26 cellular contexts compared by ENCODE assay signal in the genomic region with DNA sequence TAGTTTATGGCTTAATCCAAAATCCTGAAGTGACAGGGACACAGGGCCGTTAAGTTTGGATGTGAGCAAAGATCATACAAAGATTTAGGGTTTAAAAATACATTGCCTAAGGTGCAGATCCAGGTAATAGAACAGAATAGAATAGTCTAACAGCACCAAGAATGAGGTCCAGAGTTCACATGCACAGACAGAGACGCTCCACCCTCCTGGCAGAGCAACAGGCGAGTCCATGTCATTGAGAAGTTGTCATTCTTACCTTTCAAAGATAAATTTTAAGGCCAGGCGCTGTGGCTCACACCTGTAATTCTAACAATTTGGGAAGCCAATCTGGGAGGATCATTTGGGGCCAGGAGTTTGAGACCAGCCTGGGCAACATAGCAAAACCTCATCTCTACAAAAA.
"Had no signal": no experiment of that assay in that cellular context is flagged by ENCODE, and none has a peak within 500 bp of the region (broad histone marks: within the 10 kb centered on the region; RNA-seq: fewer than 3 reads in every experiment).

No MANE protein-coding gene starts in this region.

- H3K36me3 ChIP-seq: left ventricle myocardium inferior, lower lobe of right lung, ovary, right atrium auricular region, spleen, transverse colon, upper lobe of left lung, vagina had no signal

- DNase-seq: hypothalamus; immature natural killer cell; kidney; left colon; left ventricle myocardium inferior; lower lobe of right lung; mammary epithelial cell; mesenchymal stem cell; midbrain; mucosa of descending colon; naive thymus-derived CD4-positive, alpha-beta T cell; ovary; spleen; stimulated activated CD4-positive, alpha-beta T cell treated with anti-CD3 and anti-CD28 coated beads, Interleukin-4, amount 100 ng/mL, for 4 hours; stimulated activated CD8-positive, alpha-beta memory T cell treated with anti-CD3 and anti-CD28 coated beads, Interleukin-4, amount 100 ng/mL, for 48 hours; stimulated activated naive CD4-positive, alpha-beta T cell treated with Interleukin-2 at 50 U/mL for 16 hours; stimulated activated naive CD8-positive, alpha-beta T cell treated with anti-CD3 and anti-CD28 coated beads, Interleukin-15, amount 100 ng/mL, for 72 hours; substantia nigra; transverse colon; upper lobe of left lung had no signal

- H3K4me3 ChIP-seq: left ventricle myocardium inferior, lower lobe of right lung, mucosa of descending colon, ovary, right atrium auricular region, skin epidermis, spleen, transverse colon, upper lobe of left lung, vagina had no signal

- H3K27ac ChIP-seq: left ventricle myocardium inferior, lower lobe of right lung, ovary, right atrium auricular region, skin epidermis, spleen, transverse colon, upper lobe of left lung, vagina had no signal

- ATAC-seq: left colon; lower lobe of right lung; mucosa of descending colon; naive thymus-derived CD4-positive, alpha-beta T cell; natural killer cell treated with Interleukin-12 subunit alpha and Interleukin-12 subunit beta and Interleukin-15 and Interleukin-18, amount 100 ng/mL, for 72 hours; sciatic nerve; stimulated activated memory B cell treated with anti-CD40 and anti-IgM and Interleukin-4, amounts not matched to agents 10 μg/mL and 1 μg/mL and 100 μg/mL, for 72 hours; stimulated activated naive CD8-positive, alpha-beta T cell treated with anti-CD3 and anti-CD28 coated beads, Interleukin-15, amount 100 ng/mL, for 72 hours had no signal

- H3K27me3 ChIP-seq: ovary, right atrium auricular region, spleen, transverse colon, upper lobe of left lung, vagina had no signal

- H3K9me3 ChIP-seq: left ventricle myocardium inferior, lower lobe of right lung, ovary, right atrium auricular region, spleen, transverse colon, upper lobe of left lung, vagina had no signal

- H3K4me1 ChIP-seq: left ventricle myocardium inferior, lower lobe of right lung, right atrium auricular region, spleen, transverse colon, upper lobe of left lung, vagina had no signal
